Comparison of ENCODE assay signal across 8 cellular contexts in the genomic region with DNA sequence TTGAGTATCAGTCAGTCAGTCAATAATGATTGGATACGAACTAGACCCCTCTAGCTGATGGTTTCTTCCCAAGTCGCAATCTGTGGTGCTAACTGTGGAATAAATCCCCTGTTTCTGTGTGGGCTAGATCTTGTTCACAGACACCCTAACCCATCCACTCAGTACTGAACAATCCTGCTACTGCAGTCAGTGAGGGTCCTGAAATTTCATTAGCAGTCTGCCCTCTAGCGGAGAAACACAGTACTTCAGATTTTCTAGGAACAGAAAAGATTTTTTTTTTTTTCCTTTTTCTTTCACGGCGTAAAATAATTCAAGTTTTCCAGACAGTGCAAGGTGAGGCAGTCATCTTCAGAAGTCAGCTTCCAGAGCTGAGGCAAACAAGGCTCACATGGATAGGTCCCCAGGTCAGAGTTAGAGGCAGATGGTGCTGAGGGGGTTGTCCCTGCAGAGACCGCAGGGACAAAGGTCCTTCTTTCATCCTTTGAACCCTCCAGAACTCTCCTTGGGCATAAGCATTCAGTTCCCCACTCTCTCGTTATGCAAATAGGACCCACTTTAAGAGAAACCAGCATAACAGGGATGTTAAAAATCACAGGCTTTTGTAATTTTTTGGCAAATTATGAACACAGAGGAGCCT.
DNase-seq lines count a peak whose midpoint lies in the region; ATAC-seq and TF ChIP-seq lines count a peak whose summit lies in the region.

No MANE protein-coding gene starts in this region.

- POLR2A ChIA-PET in Caco-2 (lab: Charles Lee): no interaction called here

- no peak overlapping the region for H3K4me3 ChIP-seq in Caco-2 (ENCODE audit: low read depth, low read length)
- H3K4me3 ChIP-seq in GM23338: no peak overlapping the region
- H3K4me3 ChIP-seq in epithelial cell of esophagus (ENCODE audit: low read length): no peak overlapping the region

- H3K27ac ChIP-seq in GM23338 (ENCODE audit: low read depth): no peak overlapping the region

- H3K27me3 ChIP-seq in Caco-2 (replicated peaks; ENCODE audit: control insufficient read depth, insufficient read depth, low read length) (no peaks in the 10 kb centered on the region), GM23338 (ENCODE audit: insufficient read depth) (no peaks in the 10 kb centered on the region)

- ATAC-seq in GM23338: peak; percentile 75
- ATAC-seq in HG03439 (IDR thresholded peaks at IDR 0.05; ENCODE audit: unreplicated experiment): no peak

- H4K20me1 ChIP-seq in GM23338 (replicated peaks; ENCODE audit: insufficient read depth): no peaks in the 10 kb centered on the region

- H3K9me3 Mint-ChIP-seq in Caco-2 (ENCODE audit: unreplicated experiment): no peaks in the 10 kb centered on the region
- no peaks in the 10 kb centered on the region; the same call in 2 of the 3 replicates for H3K9me3 Mint-ChIP-seq in GM23338
- H3K9me3 Mint-ChIP-seq in nephron: no peaks in the 10 kb centered on the region

- H2AFZ ChIP-seq in GM23338: no peak overlapping the region

- H3K27me3 Mint-ChIP-seq in Caco-2 (ENCODE audit: insufficient read depth, unreplicated experiment) (peaks cover 3% of the 10 kb centered on the region), GM23338 (ENCODE audit: insufficient read depth, low read depth, poor library complexity) (peaks cover 3% of the 10 kb centered on the region), nephron (ENCODE audit: low read depth) (peaks cover 28% of the 10 kb centered on the region)

- H3K36me3 ChIP-seq in Caco-2 (ENCODE audit: control insufficient read depth, insufficient read depth, low read length) (no peaks in the 10 kb centered on the region), GM23338 (ENCODE audit: insufficient read depth) (no peaks in the 10 kb centered on the region)

- 0 out of 2 replicates have a peak overlapping the region, but pooled peaks have one; percentile 34 for H3K4me2 ChIP-seq in GM23338

- intact Hi-C loops in Caco-2 (cut with micrococcal nuclease; ENCODE audit: unreplicated experiment): loop anchor here (1.0 kb wide), 1 partner anchor 29 kb away; no protein-coding TSS in a partner anchor

- H3K27ac Mint-ChIP-seq in Caco-2 (ENCODE audit: unreplicated experiment): no peak overlapping the region
- H3K27ac Mint-ChIP-seq in GM23338: no peak overlapping the region
- peak overlapping the region; percentile 6 to 33 (median 17) for H3K27ac Mint-ChIP-seq in nephron

- H3K4me1 Mint-ChIP-seq in Caco-2 (ENCODE audit: low read depth, unreplicated experiment) (no peaks in the 10 kb centered on the region), GM23338 (peaks cover 27% of the 10 kb centered on the region), nephron (peaks cover 19% of the 10 kb centered on the region)

- no peaks in the 10 kb centered on the region for H3K79me2 ChIP-seq in GM23338 (replicated peaks; ENCODE audit: insufficient read depth)

- TF ChIP-seq CTCF in Caco-2 (IDR thresholded peaks at IDR 0.05; ENCODE audit: insufficient read depth in 1 of 2, low read depth in 1 of 2, low read length in 1 of 2, severe bottlenecking in 1 of 2, unreplicated experiment in 1 of 2) (peak; percentile 67 to 77), GM23338 (conservative IDR thresholded peaks at IDR 0.05; ENCODE audit: low read depth in 2 of 2) (peak; percentile 80 to 95), epithelial cell of esophagus (IDR thresholded peaks at IDR 0.05; ENCODE audit: insufficient read depth, low read depth, low read length, missing control alignments) (peak; percentile 83), nephron (IDR thresholded peaks at IDR 0.05; ENCODE audit: unreplicated experiment in 3 of 3) (peak; percentile 72 to 83 (median 82))

- H3K9me2 ChIP-seq in GM23338 (ENCODE audit: insufficient read depth): no peaks in the 10 kb centered on the region; the same call in 1 of the 2 replicates

- H3K36me3 Mint-ChIP-seq in Caco-2 (ENCODE audit: insufficient read depth, unreplicated experiment) (no peaks in the 10 kb centered on the region), GM23338 (ENCODE audit: low read depth) (no peaks in the 10 kb centered on the region), nephron (ENCODE audit: low read depth) (no peaks in the 10 kb centered on the region)

- CTCF ChIA-PET in Caco-2 (lab: Charles Lee): interaction anchor here (0.7 kb wide), 2 partner anchors 62 to 83 kb away, joined by 3 to 4 read pairs; no protein-coding TSS in a partner anchor

- no peaks in the 10 kb centered on the region for H3F3A ChIP-seq in GM23338 (replicated peaks; ENCODE audit: low read depth)

- no peaks in the 10 kb centered on the region for H3K9me3 ChIP-seq in Caco-2

- H3K4me3 Mint-ChIP-seq in Caco-2 (ENCODE audit: unreplicated experiment): no peak overlapping the region
- no peak overlapping the region for H3K4me3 Mint-ChIP-seq in GM23338
- H3K4me3 Mint-ChIP-seq in nephron: no peak overlapping the region

- no TSS peak for BruUV-seq in Caco-2 (replicated peaks; lab: Mats Ljungman, UMichigan)

- H3K4me1 ChIP-seq in Caco-2 (0 out of 2 replicates have a peak, but pooled peaks cover 3% of the 10 kb centered on the region), GM23338 (ENCODE audit: insufficient read depth) (peaks cover 13% of the 10 kb centered on the region)

- DNase-seq in Caco-2: peak in 1 of 2 experiments; percentile 52
- DNase-seq in GM23338 (ENCODE audit: low spot score): peak; percentile 67
- peak; percentile 28 for DNase-seq in RPMI8226
- DNase-seq in epithelial cell of esophagus (ENCODE audit: low read depth): peak; percentile 30
- no peak for DNase-seq in activated effector memory CD4-positive, alpha-beta T cell treated with Interleukin-2 at 50 U/mL for 16 hours
- DNase-seq in activated CD4-positive, alpha-beta T cell treated with anti-CD3 and anti-CD28 coated beads for 1 hour: no peak

TF ChIP-seq in GM23338, 12 proteins besides CTCF, POLR2A, EP300 and RAD21 (continues in another document):
- TF ChIP-seq EZH2 (IDR thresholded peaks at IDR 0.05; ENCODE audit: low read depth, unreplicated experiment) (no peak), JUNB (IDR thresholded peaks at IDR 0.05; ENCODE audit: unreplicated experiment) (no peak), EZH2phosphoT487 (IDR thresholded peaks at IDR 0.05; ENCODE audit: unreplicated experiment) (no peak), STAT1 (IDR thresholded peaks at IDR 0.05; ENCODE audit: unreplicated experiment) (no peak)
- TF ChIP-seq, protein P1, sequence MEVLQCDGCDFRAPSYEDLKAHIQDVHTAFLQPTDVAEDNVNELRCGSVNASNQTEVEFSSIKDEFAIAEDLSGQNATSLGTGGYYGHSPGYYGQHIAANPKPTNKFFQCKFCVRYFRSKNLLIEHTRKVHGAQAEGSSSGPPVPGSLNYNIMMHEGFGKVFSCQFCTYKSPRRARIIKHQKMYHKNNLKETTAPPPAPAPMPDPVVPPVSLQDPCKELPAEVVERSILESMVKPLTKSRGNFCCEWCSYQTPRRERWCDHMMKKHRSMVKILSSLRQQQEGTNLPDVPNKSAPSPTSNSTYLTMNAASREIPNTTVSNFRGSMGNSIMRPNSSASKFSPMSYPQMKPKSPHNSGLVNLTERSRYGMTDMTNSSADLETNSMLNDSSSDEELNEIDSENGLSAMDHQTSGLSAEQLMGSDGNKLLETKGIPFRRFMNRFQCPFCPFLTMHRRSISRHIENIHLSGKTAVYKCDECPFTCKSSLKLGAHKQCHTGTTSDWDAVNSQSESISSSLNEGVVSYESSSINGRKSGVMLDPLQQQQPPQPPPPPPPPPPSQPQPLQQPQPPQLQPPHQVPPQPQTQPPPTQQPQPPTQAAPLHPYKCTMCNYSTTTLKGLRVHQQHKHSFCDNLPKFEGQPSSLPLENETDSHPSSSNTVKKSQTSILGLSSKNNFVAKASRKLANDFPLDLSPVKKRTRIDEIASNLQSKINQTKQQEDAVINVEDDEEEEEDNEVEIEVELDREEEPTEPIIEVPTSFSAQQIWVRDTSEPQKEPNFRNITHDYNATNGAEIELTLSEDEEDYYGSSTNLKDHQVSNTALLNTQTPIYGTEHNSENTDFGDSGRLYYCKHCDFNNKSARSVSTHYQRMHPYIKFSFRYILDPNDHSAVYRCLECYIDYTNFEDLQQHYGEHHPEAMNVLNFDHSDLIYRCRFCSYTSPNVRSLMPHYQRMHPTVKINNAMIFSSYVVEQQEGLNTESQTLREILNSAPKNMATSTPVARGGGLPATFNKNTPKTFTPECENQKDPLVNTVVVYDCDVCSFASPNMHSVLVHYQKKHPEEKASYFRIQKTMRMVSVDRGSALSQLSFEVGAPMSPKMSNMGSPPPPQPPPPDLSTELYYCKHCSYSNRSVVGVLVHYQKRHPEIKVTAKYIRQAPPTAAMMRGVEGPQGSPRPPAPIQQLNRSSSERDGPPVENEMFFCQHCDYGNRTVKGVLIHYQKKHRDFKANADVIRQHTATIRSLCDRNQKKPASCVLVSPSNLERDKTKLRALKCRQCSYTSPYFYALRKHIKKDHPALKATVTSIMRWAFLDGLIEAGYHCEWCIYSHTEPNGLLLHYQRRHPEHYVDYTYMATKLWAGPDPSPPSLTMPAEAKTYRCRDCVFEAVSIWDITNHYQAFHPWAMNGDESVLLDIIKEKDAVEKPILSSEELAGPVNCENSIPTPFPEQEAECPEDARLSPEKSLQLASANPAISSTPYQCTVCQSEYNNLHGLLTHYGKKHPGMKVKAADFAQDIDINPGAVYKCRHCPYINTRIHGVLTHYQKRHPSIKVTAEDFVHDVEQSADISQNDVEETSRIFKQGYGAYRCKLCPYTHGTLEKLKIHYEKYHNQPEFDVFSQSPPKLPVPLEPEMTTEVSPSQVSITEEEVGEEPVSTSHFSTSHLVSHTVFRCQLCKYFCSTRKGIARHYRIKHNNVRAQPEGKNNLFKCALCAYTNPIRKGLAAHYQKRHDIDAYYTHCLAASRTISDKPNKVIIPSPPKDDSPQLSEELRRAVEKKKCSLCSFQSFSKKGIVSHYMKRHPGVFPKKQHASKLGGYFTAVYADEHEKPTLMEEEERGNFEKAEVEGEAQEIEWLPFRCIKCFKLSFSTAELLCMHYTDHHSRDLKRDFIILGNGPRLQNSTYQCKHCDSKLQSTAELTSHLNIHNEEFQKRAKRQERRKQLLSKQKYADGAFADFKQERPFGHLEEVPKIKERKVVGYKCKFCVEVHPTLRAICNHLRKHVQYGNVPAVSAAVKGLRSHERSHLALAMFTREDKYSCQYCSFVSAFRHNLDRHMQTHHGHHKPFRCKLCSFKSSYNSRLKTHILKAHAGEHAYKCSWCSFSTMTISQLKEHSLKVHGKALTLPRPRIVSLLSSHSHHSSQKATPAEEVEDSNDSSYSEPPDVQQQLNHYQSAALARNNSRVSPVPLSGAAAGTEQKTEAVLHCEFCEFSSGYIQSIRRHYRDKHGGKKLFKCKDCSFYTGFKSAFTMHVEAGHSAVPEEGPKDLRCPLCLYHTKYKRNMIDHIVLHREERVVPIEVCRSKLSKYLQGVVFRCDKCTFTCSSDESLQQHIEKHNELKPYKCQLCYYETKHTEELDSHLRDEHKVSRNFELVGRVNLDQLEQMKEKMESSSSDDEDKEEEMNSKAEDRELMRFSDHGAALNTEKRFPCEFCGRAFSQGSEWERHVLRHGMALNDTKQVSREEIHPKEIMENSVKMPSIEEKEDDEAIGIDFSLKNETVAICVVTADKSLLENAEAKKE (CRISPR knock-in tag; IDR thresholded peaks at IDR 0.05): no peak

Comparison
In these comparisons a context has a peak if more than half of its experiments do, and no peak if none do; other contexts are left out.
1. DNase-seq: peak in GM23338 (single experiment), RPMI8226 (single experiment) and epithelial cell of esophagus (single experiment); none in activated effector memory CD4-positive, alpha-beta T cell treated with Interleukin-2 at 50 U/mL for 16 hours (single experiment) and activated CD4-positive, alpha-beta T cell treated with anti-CD3 and anti-CD28 coated beads for 1 hour (single experiment).
2. H3K27ac Mint-ChIP-seq: peak in nephron (3 of 3); none in Caco-2 (single experiment) and GM23338 (single experiment).
3. Peak in every context shown above with its lines, with median percentiles within 50 percentile points of each other: CTCF ChIP-seq.